Comparison of ENCODE assay signal across 23 cellular contexts in the genomic region with DNA sequence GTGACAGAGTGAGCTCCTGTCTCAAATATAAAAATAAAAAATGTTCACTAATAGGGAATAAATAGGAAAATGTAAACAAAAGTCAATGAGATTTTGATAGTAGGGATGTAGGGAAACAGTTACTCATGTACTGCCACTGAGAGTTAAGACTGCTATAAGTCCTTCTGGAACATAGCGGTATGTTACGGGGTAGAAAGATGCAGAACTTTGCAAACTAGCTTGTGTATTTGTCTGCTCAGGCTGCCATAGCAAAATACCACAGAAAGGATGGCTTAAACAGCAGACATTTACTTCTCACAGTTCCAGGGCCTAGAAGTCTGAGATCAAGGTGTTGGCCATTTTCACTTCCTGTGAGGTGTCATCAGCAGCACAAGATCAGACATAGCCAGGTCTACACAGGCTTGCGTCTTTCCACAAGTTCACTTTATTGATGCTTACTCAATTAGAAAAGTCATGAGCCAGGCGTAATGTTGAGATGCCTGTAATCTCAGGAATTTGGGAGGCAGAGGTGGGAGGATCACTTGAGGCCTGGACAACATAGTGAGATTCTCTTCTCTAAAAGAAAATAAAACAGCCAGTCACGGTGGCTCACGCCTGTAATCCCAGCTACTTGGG. TPM values are rescaled to one million over a fixed set of nuclear protein-coding genes. Genes with fewer than 3 reads are reported as not detected.
"Had no signal": no experiment of that assay in that cellular context is flagged by ENCODE, and none has a peak within 500 bp of the region (broad histone marks: within the 10 kb centered on the region; RNA-seq: fewer than 3 reads in every experiment).

No MANE protein-coding gene starts in this region.

- H3K4me3 ChIP-seq: body of pancreas, dorsolateral prefrontal cortex, gastrocnemius medialis, left ventricle myocardium inferior, prostate gland, right atrium auricular region, tibial nerve, uterus had no signal

- DNase-seq: activated CD4-positive, alpha-beta T cell treated with anti-CD3 and anti-CD28 coated beads, Interleukin-2, amount 50 U/mL, for 48 hours; activated CD8-positive, alpha-beta memory T cell treated with anti-CD3 and anti-CD28 coated beads, Interleukin-2, amount 50 U/mL, for 4 hours; activated naive CD8-positive, alpha-beta T cell treated with anti-CD3 and anti-CD28 coated beads, Interleukin-2, amount 10 ng/mL, durations not matched to agents 7 days and 5 days; amygdala; body of pancreas; central memory CD4-positive, alpha-beta T cell; dorsolateral prefrontal cortex; endodermal cell; erythroblast; gastrocnemius medialis; head of caudate nucleus; left ventricle myocardium inferior; stimulated activated CD4-positive, alpha-beta T cell treated with anti-CD3 and anti-CD28 coated beads, Interleukin-2, amount 100 ng/mL, for 24 hours; stimulated activated naive CD8-positive, alpha-beta T cell treated with anti-CD3 and anti-CD28 coated beads, Interleukin-15, Interleukin-2, amounts not matched to agents 100 U/mL and 50 U/mL, for 24 hours; substantia nigra; uterus had no signal

- H3K27ac ChIP-seq: body of pancreas, dorsolateral prefrontal cortex, gastrocnemius medialis, left ventricle myocardium inferior, prostate gland, right atrium auricular region, tibial nerve, uterus had no signal

- H3K4me1 ChIP-seq: body of pancreas, gastrocnemius medialis, prostate gland, right atrium auricular region, tibial nerve, uterus had no signal

- ATAC-seq: activated CD4-positive, CD25-positive, alpha-beta regulatory T cell treated with anti-CD3 and anti-CD28 coated beads, Interleukin-2, amount 50 U/mL, for 24 hours; body of pancreas; gastrocnemius medialis; stimulated activated naive CD8-positive, alpha-beta T cell treated with anti-CD3 and anti-CD28 coated beads, Interleukin-15, Interleukin-2, amounts not matched to agents 100 U/mL and 50 U/mL, for 24 hours had no signal

- H3K27ac Mint-ChIP-seq: activated naive CD8-positive, alpha-beta T cell treated with anti-CD3 and anti-CD28 coated beads, Interleukin-2, amount 10 ng/mL, durations not matched to agents 7 days and 5 days; endodermal cell had no signal

- H3K9me3 ChIP-seq: body of pancreas, gastrocnemius medialis, left ventricle myocardium inferior, prostate gland, right atrium auricular region, tibial nerve, uterus had no signal

- H3K9me3 Mint-ChIP-seq: endodermal cell had no signal

- H3K36me3 ChIP-seq: gastrocnemius medialis, left ventricle myocardium inferior, prostate gland, right atrium auricular region, tibial nerve, uterus had no signal

- H3K36me3 Mint-ChIP-seq: activated naive CD8-positive, alpha-beta T cell treated with anti-CD3 and anti-CD28 coated beads, Interleukin-2, amount 10 ng/mL, durations not matched to agents 7 days and 5 days had no signal

- H3K4me3 Mint-ChIP-seq: activated naive CD8-positive, alpha-beta T cell treated with anti-CD3 and anti-CD28 coated beads, Interleukin-2, amount 10 ng/mL, durations not matched to agents 7 days and 5 days; endodermal cell had no signal

- H3K27me3 ChIP-seq: body of pancreas, dorsolateral prefrontal cortex, gastrocnemius medialis, right atrium auricular region, tibial nerve, uterus had no signal

RNA-seq across cellular contexts. Expression of gene TXNDC2, which starts 8.8 kb away (rescaled TPM):
- total RNA-seq: activated naive CD8-positive, alpha-beta T cell treated with anti-CD3 and anti-CD28 coated beads, Interleukin-2, amount 10 ng/mL, durations not matched to agents 7 days and 5 days; body of pancreas; endodermal cell; gastrocnemius medialis; kidney epithelial cell; left ventricle myocardium inferior; right atrium auricular region; skeletal muscle tissue; T-helper 1 cell treated with Interleukin-12 subunit alpha and Interleukin-12 subunit beta and Interleukin-4 antibody, amounts not matched to agents 30 ng/mL and 1 ng/mL, for 36 hours had no signal
